Comparison of ENCODE assay signal across 19 cellular contexts in genomic region chr10:65719790-65720189, GRCh38.
DNase-seq lines count a peak whose midpoint lies in the region; ATAC-seq and FAIRE-seq lines count a peak whose summit lies in the region.
"Had no signal": no experiment of that assay in that cellular context is flagged by ENCODE, and none has a peak within 500 bp of the region (broad histone marks: within the 10 kb centered on the region; RNA-seq: fewer than 3 reads in every experiment).

No MANE protein-coding gene starts in this region.

- no peak overlapping the region for H2BK5ac ChIP-seq in mesenchymal stem cell (ENCODE audit: low read depth, low read length, poor library complexity, severe bottlenecking)

- ATAC-seq in GM18907 (IDR thresholded peaks at IDR 0.05; ENCODE audit: unreplicated experiment) (no peak), GM21381 (IDR thresholded peaks at IDR 0.05; ENCODE audit: unreplicated experiment) (no peak)

- no peak overlapping the region for H3K23ac ChIP-seq in mesenchymal stem cell (ENCODE audit: low read length in 2 of 2)

- H2BK120ac ChIP-seq in mesenchymal stem cell (ENCODE audit: low read depth, low read length): no peak overlapping the region

- H3K4me2 ChIP-seq in mesenchymal stem cell (ENCODE audit: low read length, poor library complexity, severe bottlenecking): no peak overlapping the region

- no peak overlapping the region for H2AFZ ChIP-seq in mesenchymal stem cell (ENCODE audit: low read depth, low read length)

- no peak overlapping the region for H3K9ac ChIP-seq in mesenchymal stem cell (ENCODE audit: low read length)

- no peak overlapping the region for H3K18ac ChIP-seq in mesenchymal stem cell (ENCODE audit: low read depth in 1 of 2, low read length in 2 of 2)

- H3K4me1 ChIP-seq in mesenchymal stem cell (ENCODE audit: control insufficient read depth, insufficient read depth, low read depth, low read length): no peaks in the 10 kb centered on the region
- H3K4me1 ChIP-seq: BE2C had no signal

- WGBS in mesenchymal stem cell: no CpG with 5 or more reads among the region's 1 CpG

- H3K4me3 ChIP-seq in mesenchymal stem cell (ENCODE audit: insufficient read depth in 1 of 2, low read depth in 1 of 2, low read length in 2 of 2): no peak overlapping the region

- FAIRE-seq in endometrium (lab: Jason Lieb, UNC): peak; percentile 88
- FAIRE-seq: GM12891 had no signal

- H3K14ac ChIP-seq in mesenchymal stem cell (ENCODE audit: low read length in 2 of 2): no peak overlapping the region

- DNase-seq in LHCN-M2 (ENCODE audit: low read depth) (peak; percentile 5), mesenchymal stem cell (peak; percentile 1), NCI-H1092 (lab: John Stamatoyannopoulos, UW) (no peak), SHP77 (lab: John Stamatoyannopoulos, UW) (no peak)
- DNase-seq: BE2C; C1 segment of cervical spinal cord; CD4-positive, CD25-positive, alpha-beta regulatory T cell; CD8-positive, alpha-beta memory T cell; COR-L47; DMS 273 treated with DMSO at 0.1 percent for 48 hours; DMS53; DND-41; EL; GOT3; H9 had no signal

- H2BK15ac ChIP-seq in mesenchymal stem cell (ENCODE audit: low read depth, poor library complexity, severe bottlenecking): no peak overlapping the region

- no peak overlapping the region for H3K27ac ChIP-seq in mesenchymal stem cell (ENCODE audit: low read length, poor library complexity, severe bottlenecking)

- no peak overlapping the region for H4K91ac ChIP-seq in mesenchymal stem cell (ENCODE audit: low read length)

- no peak overlapping the region for H2BK12ac ChIP-seq in mesenchymal stem cell (ENCODE audit: low read length in 2 of 2)

- H3K36me3 ChIP-seq in mesenchymal stem cell (ENCODE audit: control insufficient read depth in 1 of 2, insufficient read depth in 2 of 2, low read depth in 1 of 2, low read length in 2 of 2): no peaks in the 10 kb centered on the region
- H3K36me3 ChIP-seq: BE2C had no signal

- H2AK5ac ChIP-seq in mesenchymal stem cell (ENCODE audit: low read length, severe bottlenecking): no peak overlapping the region

- H3K79me1 ChIP-seq in mesenchymal stem cell (replicated peaks; ENCODE audit: low read length, poor library complexity, severe bottlenecking): no peaks in the 10 kb centered on the region

- H4K8ac ChIP-seq in mesenchymal stem cell (ENCODE audit: low read length): no peak overlapping the region

- no peak overlapping the region for H3K4ac ChIP-seq in mesenchymal stem cell (ENCODE audit: low read depth in 1 of 2, low read length in 2 of 2)

- H3K9me3 ChIP-seq in mesenchymal stem cell (ENCODE audit: control insufficient read depth, low read length): no peaks in the 10 kb centered on the region
- H3K9me3 ChIP-seq: BE2C had no signal

- H3K27me3 ChIP-seq in mesenchymal stem cell (ENCODE audit: control insufficient read depth in 1 of 2, insufficient read depth in 1 of 2, low read length in 2 of 2): no peaks in the 10 kb centered on the region
- H3K27me3 ChIP-seq: BE2C had no signal

Comparison
In these comparisons a context has a peak if more than half of its experiments do, and no peak if none do; other contexts are left out.
1. DNase-seq: peak in LHCN-M2 (single experiment) and mesenchymal stem cell (single experiment); none in NCI-H1092 (single experiment) and SHP77 (0 of 2).